Comparison of ENCODE assay signal across 8 cellular contexts in the genomic region with DNA sequence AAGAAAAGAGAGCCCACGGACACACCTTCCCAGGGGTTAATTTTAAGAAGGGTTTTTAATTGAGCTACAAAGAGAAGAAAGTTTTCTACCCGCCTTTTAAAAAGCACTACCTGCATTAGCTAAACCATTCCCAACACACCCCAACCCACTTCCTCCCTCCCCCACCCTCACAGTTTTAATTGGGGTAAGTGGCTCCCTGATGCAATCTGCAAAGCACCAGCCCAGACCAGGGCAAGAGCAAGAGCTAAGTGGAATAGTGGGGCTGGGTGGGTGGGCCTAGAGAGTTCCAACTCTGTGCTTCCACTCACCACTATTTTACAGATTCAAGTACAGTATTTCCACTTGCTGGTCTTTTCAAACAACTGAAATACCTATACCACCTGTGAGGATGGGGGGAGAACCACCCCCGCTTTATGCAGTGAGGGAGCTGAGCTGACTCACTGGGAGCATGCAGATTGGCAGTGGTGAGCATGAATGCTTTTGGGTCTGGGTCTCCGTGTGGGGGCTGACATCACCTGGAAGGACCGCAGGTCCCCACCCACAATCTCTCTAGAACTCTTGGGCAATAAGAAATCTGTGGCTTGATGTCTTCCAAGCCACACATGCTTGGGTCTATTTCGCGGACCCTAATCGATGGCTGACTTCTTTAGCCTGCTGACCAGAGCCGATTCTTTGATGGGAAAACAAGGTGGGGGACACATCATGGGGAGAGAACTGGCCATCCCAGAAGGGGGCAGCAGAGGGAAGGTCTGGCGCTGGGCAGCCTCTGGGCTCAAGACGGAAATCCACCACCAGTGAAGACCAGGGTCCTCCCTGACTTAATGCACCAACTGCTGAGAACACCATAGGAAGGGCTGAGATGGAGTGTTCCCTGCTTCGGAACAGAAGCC.
A peak's percentile ranks its signal among the peaks of the same experiment; 100 is the strongest.
DNase-seq lines count a peak whose midpoint lies in the region; ATAC-seq, FAIRE-seq and TF ChIP-seq lines count a peak whose summit lies in the region.

No MANE protein-coding gene starts in this region.

- peaks cover 28% of the 10 kb centered on the region for H3K4me1 ChIP-seq in BE2C

- no peak for ATAC-seq in GM21737 (IDR thresholded peaks at IDR 0.05; ENCODE audit: unreplicated experiment)

- no peaks in the 10 kb centered on the region for H3K9me3 Mint-ChIP-seq in neural crest cell

- peak; percentile 64 for TF ChIP-seq CTCF in BE2C (IDR thresholded peaks at IDR 0.05; ENCODE audit: low read depth, low read length)
- no peak for TF ChIP-seq CTCF in GM20000 (IDR thresholded peaks at IDR 0.05; ENCODE audit: extremely low read depth, missing control alignments)
- peak; percentile 32 for TF ChIP-seq CTCF in SU-DHL-6 (IDR thresholded peaks at IDR 0.05; ENCODE audit: insufficient read depth, low read length, poor library complexity, severe bottlenecking)
- TF ChIP-seq CTCF in neural crest cell (conservative IDR thresholded peaks at IDR 0.05) = peak; percentile 55

- TF ChIP-seq POLR2A in erythroblast (IDR thresholded peaks at IDR 0.05; ENCODE audit: low read length) = no peak

- FAIRE-seq in frontal cortex (lab: Jason Lieb, UNC) = no peak

- no peak overlapping the region for H3K27ac ChIP-seq in SU-DHL-6 (ENCODE audit: low read depth, low read length)

- H3K36me3 ChIP-seq in BE2C = no peaks in the 10 kb centered on the region; the same call in 1 of the 2 replicates
- H3K36me3 ChIP-seq in SU-DHL-6 (ENCODE audit: low read length) = no peaks in the 10 kb centered on the region

- no peaks in the 10 kb centered on the region for H3K27me3 Mint-ChIP-seq in neural crest cell (ENCODE audit: low read depth)

- DNase-seq in BE2C (peak; percentile 64), GM20000 (ENCODE audit: low spot score) (peak; percentile 48), erythroblast (lab: John Stamatoyannopoulos, UW) (peak; percentile 38 to 62), neural crest cell (ENCODE audit: low read depth, low spot score) (peak; percentile 60), frontal cortex (ENCODE audit: low spot score in 2 of 2) (no peak), SHP77 (lab: John Stamatoyannopoulos, UW) (no peak)

- H3K79me2 ChIP-seq in SU-DHL-6 (ENCODE audit: insufficient read depth, low read length) = no peaks in the 10 kb centered on the region

- no peaks in the 10 kb centered on the region for H4K20me1 ChIP-seq in SU-DHL-6 (ENCODE audit: low read depth, low read length)

- H3K27ac Mint-ChIP-seq in neural crest cell (ENCODE audit: unreplicated experiment) = no peak overlapping the region

- H3K4me3 Mint-ChIP-seq in neural crest cell = peak overlapping the region; percentile 54

- H3K27me3 ChIP-seq in BE2C = no peaks in the 10 kb centered on the region
- H3K27me3 ChIP-seq in SU-DHL-6 (ENCODE audit: low read length) = no peaks in the 10 kb centered on the region

- H3K36me3 Mint-ChIP-seq in neural crest cell (ENCODE audit: low read depth) = no peaks in the 10 kb centered on the region

- no peak overlapping the region for H3K4me2 ChIP-seq in SU-DHL-6 (ENCODE audit: low read depth, low read length, poor library complexity, severe bottlenecking)

- no peak overlapping the region for H3K4me3 ChIP-seq in BE2C (ENCODE audit: low read depth, low read length)
- H3K4me3 ChIP-seq in SU-DHL-6 (ENCODE audit: insufficient read depth, low read length, poor library complexity, severe bottlenecking) = no peak overlapping the region

- no peaks in the 10 kb centered on the region for H3F3A ChIP-seq in SU-DHL-6 (ENCODE audit: insufficient read depth)

- no peak overlapping the region for H3K9ac ChIP-seq in SU-DHL-6 (ENCODE audit: low read length)

- H3K9me3 ChIP-seq in BE2C = no peaks in the 10 kb centered on the region
- H3K9me3 ChIP-seq in SU-DHL-6 (ENCODE audit: insufficient read depth, low read length) = no peaks in the 10 kb centered on the region

- H2AFZ ChIP-seq in SU-DHL-6 (ENCODE audit: low read depth, low read length, severe bottlenecking) = no peak overlapping the region

- peaks cover 82% of the 10 kb centered on the region for H3K4me1 Mint-ChIP-seq in neural crest cell

- H3K9me2 ChIP-seq in SU-DHL-6 (replicated peaks; ENCODE audit: insufficient read depth, low read length) = no peaks in the 10 kb centered on the region

Comparison
In these comparisons a context has a peak if more than half of its experiments do, and no peak if none do; other contexts are left out.
1. DNase-seq: peak in BE2C (single experiment), GM20000 (single experiment), erythroblast (2 of 2) and neural crest cell (single experiment); none in frontal cortex (0 of 2) and SHP77 (0 of 2).